In the genomic region with DNA sequence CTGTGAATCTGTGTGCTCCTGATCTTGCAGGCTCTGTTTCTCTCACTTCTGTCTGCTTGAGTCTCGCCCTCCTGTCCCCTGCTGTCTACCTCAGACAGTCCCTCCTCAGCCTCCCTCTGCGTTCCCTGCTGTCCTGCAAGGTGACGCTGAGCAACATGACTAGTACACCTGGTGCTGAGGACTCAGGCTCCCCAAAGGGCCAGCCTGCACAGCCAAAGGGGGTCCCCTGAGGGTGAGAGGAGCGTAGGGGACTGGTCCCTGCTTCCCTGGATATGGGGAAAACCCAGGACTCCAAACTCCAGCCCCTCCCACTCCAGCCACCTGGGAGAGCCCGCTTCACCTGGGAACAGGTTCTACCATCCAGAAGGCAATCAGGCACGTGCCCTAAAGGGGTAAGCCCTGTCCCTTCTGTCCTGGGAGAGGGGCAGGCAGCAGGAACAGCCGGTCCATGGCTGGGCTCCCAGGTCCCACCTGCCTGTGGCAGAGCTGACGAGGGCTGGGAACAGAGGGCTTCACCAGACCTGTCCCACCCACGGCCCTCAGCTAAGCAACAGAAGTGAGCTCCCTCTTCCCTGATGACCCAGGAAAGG, we compare ENCODE assay signal across 27 cellular contexts.
"Had no signal": no experiment of that assay in that cellular context is flagged by ENCODE, and none has a peak within 500 bp of the region (broad histone marks: within the 10 kb centered on the region; RNA-seq: fewer than 3 reads in every experiment).

No MANE protein-coding gene starts in this region.

- H3K9me3 ChIP-seq: adrenal gland, breast epithelium, Peyer's patch, SJSA1 had no signal

- H3K27me3 Mint-ChIP-seq: activated CD4-positive, alpha-beta memory T cell treated with anti-CD3 and anti-CD28 coated beads for 36 hours had no signal

- H3K36me3 Mint-ChIP-seq: activated CD4-positive, alpha-beta memory T cell treated with anti-CD3 and anti-CD28 coated beads for 36 hours; activated naive CD8-positive, alpha-beta T cell had no signal

- ATAC-seq: activated T-helper 17 cell treated with anti-CD3 and anti-CD28 coated beads, Interleukin-2, amount 50 U/mL, for 72 hours; T-helper 17 cell had no signal

- H3K27ac Mint-ChIP-seq: activated CD4-positive, alpha-beta memory T cell treated with anti-CD3 and anti-CD28 coated beads for 36 hours; activated CD4-positive, alpha-beta T cell treated with anti-CD3 and anti-CD28 coated beads, Interleukin-2, amount 10 ng/mL, durations not matched to agents 7 days and 5 days; activated naive CD4-positive, alpha-beta T cell treated with anti-CD3 and anti-CD28 coated beads for 36 hours; activated naive CD8-positive, alpha-beta T cell; activated T-helper 17 cell treated with anti-CD3 and anti-CD28 coated beads, Interleukin-2, amount 50 U/mL, for 72 hours; T-helper 17 cell had no signal

- H3K9me3 Mint-ChIP-seq: activated CD4-positive, alpha-beta memory T cell treated with anti-CD3 and anti-CD28 coated beads for 36 hours; activated CD4-positive, alpha-beta T cell treated with anti-CD3 and anti-CD28 coated beads, Interleukin-2, amount 10 ng/mL, durations not matched to agents 7 days and 5 days; activated naive CD4-positive, alpha-beta T cell treated with anti-CD3 and anti-CD28 coated beads for 36 hours; activated T-helper 17 cell treated with anti-CD3 and anti-CD28 coated beads, Interleukin-2, amount 50 U/mL, for 72 hours had no signal

- H3K4me1 ChIP-seq: adrenal gland, breast epithelium, Peyer's patch, SJSA1 had no signal

- DNase-seq: activated CD4-positive, alpha-beta memory T cell treated with anti-CD3 and anti-CD28 coated beads for 36 hours; activated CD4-positive, alpha-beta T cell treated with anti-CD3 and anti-CD28 coated beads, Interleukin-2, amount 10 ng/mL, durations not matched to agents 7 days and 5 days; activated CD4-positive, CD25-positive, alpha-beta regulatory T cell; activated CD8-positive, alpha-beta memory T cell treated with anti-CD3 and anti-CD28 coated beads for 24 hours; activated gamma-delta T cell; activated naive CD4-positive, alpha-beta T cell treated with anti-CD3 and anti-CD28 coated beads for 36 hours; activated T-cell treated with anti-CD3 and anti-CD28 coated beads, Interleukin-2, amount 50 U/mL, for 48 hours; adrenal gland; anterior cingulate cortex; caudate nucleus; KG1; NCI-H1092; NCI-H1417; NCI-H1930; NCI-H2107; NCI-H226; NCI-H526; NCI-H774; Right ventricle myocardium superior; T-helper 17 cell; T-helper 9 cell had no signal

- H3K27me3 ChIP-seq: adrenal gland, breast epithelium, Peyer's patch, SJSA1 had no signal

- H3K4me3 Mint-ChIP-seq: activated CD4-positive, alpha-beta memory T cell treated with anti-CD3 and anti-CD28 coated beads for 36 hours; activated CD4-positive, alpha-beta T cell treated with anti-CD3 and anti-CD28 coated beads, Interleukin-2, amount 10 ng/mL, durations not matched to agents 7 days and 5 days; activated naive CD4-positive, alpha-beta T cell treated with anti-CD3 and anti-CD28 coated beads for 36 hours; activated naive CD8-positive, alpha-beta T cell; activated T-helper 17 cell treated with anti-CD3 and anti-CD28 coated beads, Interleukin-2, amount 50 U/mL, for 72 hours; T-helper 17 cell had no signal

- H3K4me3 ChIP-seq: adrenal gland, breast epithelium, Peyer's patch, SJSA1 had no signal

- H3K36me3 ChIP-seq: adrenal gland, breast epithelium, Peyer's patch, SJSA1 had no signal

- H3K27ac ChIP-seq: adrenal gland, breast epithelium, Peyer's patch, RWPE1, SJSA1 had no signal

- H3K4me1 Mint-ChIP-seq: activated CD4-positive, alpha-beta T cell treated with anti-CD3 and anti-CD28 coated beads, Interleukin-2, amount 10 ng/mL, durations not matched to agents 7 days and 5 days; activated T-helper 17 cell treated with anti-CD3 and anti-CD28 coated beads, Interleukin-2, amount 50 U/mL, for 72 hours; T-helper 17 cell had no signal
